ENCODE assay signal across 13 cellular contexts in the genomic region with DNA sequence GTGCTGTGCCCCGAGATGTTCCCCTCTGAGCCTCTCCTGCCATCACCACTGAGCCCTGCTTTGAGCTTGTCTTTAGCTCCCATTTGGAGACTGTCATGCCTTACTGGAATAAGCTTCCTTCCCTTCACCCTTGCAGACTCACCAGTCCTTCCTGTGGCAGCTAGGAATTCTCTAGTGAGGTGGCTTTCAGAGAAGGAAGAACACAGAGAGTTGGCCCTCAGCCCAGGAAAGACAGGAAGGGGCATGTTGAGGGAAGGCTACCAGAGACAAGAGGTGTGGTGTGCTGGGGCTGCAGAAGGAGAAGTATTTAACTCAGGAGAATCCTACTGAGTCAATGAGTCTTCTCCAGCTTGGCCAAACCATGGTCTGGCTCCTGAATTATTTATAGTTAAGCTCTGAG.
DNase-seq lines count a peak whose midpoint lies in the region; ATAC-seq and TF ChIP-seq lines count a peak whose summit lies in the region.
"Had no signal": no experiment of that assay in that cellular context is flagged by ENCODE, and none has a peak within 500 bp of the region (broad histone marks: within the 10 kb centered on the region; RNA-seq: fewer than 3 reads in every experiment).

No MANE protein-coding gene starts in this region.

- ATAC-seq in activated T-helper 17 cell treated with anti-CD3 and anti-CD28 coated beads, Interleukin-2, amount 50 U/mL, for 72 hours (replicated peaks): no peak
- ATAC-seq in GM18907 (IDR thresholded peaks at IDR 0.05; ENCODE audit: unreplicated experiment) (no peak), GM18498 (IDR thresholded peaks at IDR 0.05; ENCODE audit: unreplicated experiment) (no peak)

- DNase-seq in Calu3 (peak; percentile 43), LHCN-M2 (ENCODE audit: low read depth) (peak; percentile 86), kidney tubule cell (ENCODE audit: low spot score) (peak; percentile 88), WERI-Rb-1 (no peak), GOT3 (lab: John Stamatoyannopoulos, UW) (no peak)
- DNase-seq: aorta, COR-L47, MV-4-11 had no signal

- H3K9me3 Mint-ChIP-seq in Calu3 (ENCODE audit: low read depth, unreplicated experiment): no peaks in the 10 kb centered on the region
- no peaks in the 10 kb centered on the region for H3K9me3 Mint-ChIP-seq in activated T-helper 17 cell treated with anti-CD3 and anti-CD28 coated beads, Interleukin-2, amount 50 U/mL, for 72 hours
- H3K9me3 Mint-ChIP-seq: nephron had no signal

- H3K27me3 ChIP-seq in WERI-Rb-1 (ENCODE audit: insufficient read depth, low read depth, severe bottlenecking): no peaks in the 10 kb centered on the region
- H3K27me3 ChIP-seq: tibial nerve had no signal

- CTCF ChIA-PET in Calu3 (lab: Charles Lee): interaction anchor here (0.7 kb wide), 1 partner anchor 76 kb away, joined by 6 read pairs; the partner anchor contains the start of gene UCK2

- intact Hi-C loops in Calu3 (cut with micrococcal nuclease; ENCODE audit: unreplicated experiment): no loop called here

- H3K36me3 Mint-ChIP-seq in Calu3 (ENCODE audit: insufficient read depth, unreplicated experiment): peaks cover 36% of the 10 kb centered on the region
- H3K36me3 Mint-ChIP-seq in activated T-helper 17 cell treated with anti-CD3 and anti-CD28 coated beads, Interleukin-2, amount 50 U/mL, for 72 hours (ENCODE audit: low read depth): peaks cover 88% of the 10 kb centered on the region

- peaks cover 89% of the 10 kb centered on the region for H3K36me3 ChIP-seq in WERI-Rb-1

- no peak overlapping the region for H3K4me3 Mint-ChIP-seq in Calu3 (ENCODE audit: low read depth, unreplicated experiment)
- H3K4me3 Mint-ChIP-seq in activated T-helper 17 cell treated with anti-CD3 and anti-CD28 coated beads, Interleukin-2, amount 50 U/mL, for 72 hours: no peak overlapping the region
- H3K4me3 Mint-ChIP-seq: nephron had no signal

- no peak overlapping the region for H3K4me3 ChIP-seq in WERI-Rb-1 (ENCODE audit: low read depth, low read length)
- H3K4me3 ChIP-seq: tibial nerve had no signal

- H3K27ac ChIP-seq in WERI-Rb-1: no peak overlapping the region
- H3K27ac ChIP-seq: tibial nerve had no signal

- BruUV-seq in Calu3 (replicated peaks; lab: Mats Ljungman, UMichigan): no TSS peak

- no peaks in the 10 kb centered on the region for H3K27me3 Mint-ChIP-seq in Calu3 (ENCODE audit: unreplicated experiment)
- H3K27me3 Mint-ChIP-seq in activated T-helper 17 cell treated with anti-CD3 and anti-CD28 coated beads, Interleukin-2, amount 50 U/mL, for 72 hours: no peaks in the 10 kb centered on the region

- H3K4me1 Mint-ChIP-seq in Calu3 (ENCODE audit: low read depth, unreplicated experiment): peaks cover 26% of the 10 kb centered on the region
- no peaks in the 10 kb centered on the region for H3K4me1 Mint-ChIP-seq in activated T-helper 17 cell treated with anti-CD3 and anti-CD28 coated beads, Interleukin-2, amount 50 U/mL, for 72 hours

- TF ChIP-seq CTCF in Calu3 (IDR thresholded peaks at IDR 0.05; ENCODE audit: unreplicated experiment) (no peak), WERI-Rb-1 (IDR thresholded peaks at IDR 0.05; ENCODE audit: low read depth, low read length) (no peak)

- H3K27ac Mint-ChIP-seq in Calu3 (ENCODE audit: unreplicated experiment): peak overlapping the region; percentile 16
- H3K27ac Mint-ChIP-seq in activated T-helper 17 cell treated with anti-CD3 and anti-CD28 coated beads, Interleukin-2, amount 50 U/mL, for 72 hours: peak overlapping the region; percentile 11
- H3K27ac Mint-ChIP-seq: nephron had no signal

- H3K9me3 ChIP-seq in WERI-Rb-1 (ENCODE audit: severe bottlenecking): no peaks in the 10 kb centered on the region
- H3K9me3 ChIP-seq: tibial nerve had no signal

Comparison
In these comparisons a context has a peak if more than half of its experiments do, and no peak if none do; other contexts are left out.
1. DNase-seq: peak in Calu3 (single experiment), LHCN-M2 (single experiment) and kidney tubule cell (single experiment); none in WERI-Rb-1 (single experiment) and GOT3 (single experiment).